8 cellular contexts compared by ENCODE assay signal in genomic region chr3:129026728-129027543, GRCh38. TPM values are rescaled to one million over a fixed set of nuclear protein-coding genes. Genes with fewer than 3 reads are reported as not detected.
DNase-seq lines count a peak whose midpoint lies in the region; ATAC-seq and TF ChIP-seq lines count a peak whose summit lies in the region.

No MANE protein-coding gene starts in this region.

- peaks cover 0 to 8% (median 3%) of the 10 kb centered on the region in 7 donors for H3K9me3 Mint-ChIP-seq in CD14-positive monocyte
- H3K9me3 Mint-ChIP-seq in activated CD4-positive, alpha-beta memory T cell treated with anti-CD3 and anti-CD28 coated beads, Interleukin-2, amount 10 ng/mL, durations not matched to agents 7 days and 5 days: no peaks in the 10 kb centered on the region

- ATAC-seq in GM19328 (IDR thresholded peaks at IDR 0.05; ENCODE audit: unreplicated experiment) (peak; percentile 100), HG03469 (IDR thresholded peaks at IDR 0.05; ENCODE audit: unreplicated experiment) (peak; percentile 90)

- peak; percentile 88 for TF ChIP-seq CTCF in CD14-positive monocyte (IDR thresholded peaks at IDR 0.05)

- peaks cover 4 to 21% (median 13%) of the 10 kb centered on the region in 3 donors for H3K27me3 Mint-ChIP-seq in CD14-positive monocyte (ENCODE audit: low read depth in 3 of 3)
- H3K27me3 Mint-ChIP-seq in activated CD4-positive, alpha-beta memory T cell treated with anti-CD3 and anti-CD28 coated beads, Interleukin-2, amount 10 ng/mL, durations not matched to agents 7 days and 5 days: peaks cover 6% of the 10 kb centered on the region

- peak overlapping the region; percentile 69 to 80 for H3K4me3 Mint-ChIP-seq in CD14-positive monocyte
- peak overlapping the region; percentile 69 for H3K4me3 Mint-ChIP-seq in activated CD4-positive, alpha-beta memory T cell treated with anti-CD3 and anti-CD28 coated beads, Interleukin-2, amount 10 ng/mL, durations not matched to agents 7 days and 5 days

- CTCF ChIA-PET in activated CD4-positive, alpha-beta memory T cell treated with anti-CD3 and anti-CD28 coated beads, Interleukin-2, amount 10 ng/mL, durations not matched to agents 7 days and 5 days (lab: Charles Lee): interaction anchor here (0.7 to 7.7 kb wide), 25 partner anchors 9 to 409 kb away, joined by 3 to 123 read pairs (median 4); partner anchors contain the start of genes ACAD9, CFAP92, COPG1 and RAB43

- POLR2A ChIA-PET in activated CD4-positive, alpha-beta memory T cell treated with anti-CD3 and anti-CD28 coated beads, Interleukin-2, amount 10 ng/mL, durations not matched to agents 7 days and 5 days (lab: Charles Lee): interaction anchor here (0.6 to 3.7 kb wide), 20 partner anchors 11 to 291 kb away, joined by 3 to 56 read pairs (median 4); partner anchors contain the start of genes CFAP92, CNBP, COPG1 and RAB43

- H3K4me1 Mint-ChIP-seq in CD14-positive monocyte: peaks cover 9% of the 10 kb centered on the region
- H3K4me1 Mint-ChIP-seq in activated CD4-positive, alpha-beta memory T cell treated with anti-CD3 and anti-CD28 coated beads, Interleukin-2, amount 10 ng/mL, durations not matched to agents 7 days and 5 days: peaks cover 14% of the 10 kb centered on the region

- peak overlapping the region in 6 of 7 donors; percentile 58 to 90 (median 68) for H3K27ac Mint-ChIP-seq in CD14-positive monocyte
- H3K27ac Mint-ChIP-seq in activated CD4-positive, alpha-beta memory T cell treated with anti-CD3 and anti-CD28 coated beads, Interleukin-2, amount 10 ng/mL, durations not matched to agents 7 days and 5 days: peak overlapping the region; percentile 70

- intact Hi-C loops in CD14-positive monocyte (cut with micrococcal nuclease): no loop called here

- DNase-seq in CD14-positive monocyte (ENCODE audit: low spot score) (peak; percentile 91), NCI-H748 (lab: John Stamatoyannopoulos, UW; ENCODE audit: unreplicated experiment) (peak; percentile 93), medulla oblongata (ENCODE audit: extremely low spot score) (peak; percentile 86)
- DNase-seq in activated CD4-positive, alpha-beta memory T cell treated with anti-CD3 and anti-CD28 coated beads, Interleukin-2, amount 10 ng/mL, durations not matched to agents 7 days and 5 days: peak; percentile 95
- peak; percentile 86 for DNase-seq in effector CD8-positive, alpha-beta T cell (lab: John Stamatoyannopoulos, UW)
- peak; percentile 80 to 89 (median 85) for DNase-seq in stimulated activated CD4-positive, alpha-beta T cell treated with anti-CD3 and anti-CD28 coated beads, TNF-alpha, amount 100 ng/mL, for 48 hours (ENCODE audit: low read depth in 3 of 3)

- no peaks in the 10 kb centered on the region for H3K36me3 Mint-ChIP-seq in CD14-positive monocyte
- H3K36me3 Mint-ChIP-seq in activated CD4-positive, alpha-beta memory T cell treated with anti-CD3 and anti-CD28 coated beads, Interleukin-2, amount 10 ng/mL, durations not matched to agents 7 days and 5 days (ENCODE audit: low read depth): no peaks in the 10 kb centered on the region

RNA-seq across cellular contexts. Expression of gene EFCC1, which starts 25.8 kb away (rescaled TPM):
- under 1 TPM; 0.11 to 0.15 TPM for polyA plus RNA-seq in CD14-positive monocyte
- total RNA-seq in activated CD4-positive, alpha-beta memory T cell treated with anti-CD3 and anti-CD28 coated beads, Interleukin-2, amount 10 ng/mL, durations not matched to agents 7 days and 5 days: not detected

RNA-seq across cellular contexts. Expression of gene CFAP92, which starts 33.1 kb away (rescaled TPM):
- under 1 TPM; 0.19 to 0.50 TPM for polyA plus RNA-seq in CD14-positive monocyte
- under 1 TPM in 1 of 2 experiments, not detected in 1; 0.15 TPM for total RNA-seq in activated CD4-positive, alpha-beta memory T cell treated with anti-CD3 and anti-CD28 coated beads, Interleukin-2, amount 10 ng/mL, durations not matched to agents 7 days and 5 days

RNA-seq across cellular contexts. Expression of gene GP9, which starts 33.6 kb away (rescaled TPM):
- polyA plus RNA-seq in CD14-positive monocyte: 1 to 10 TPM in 1 of 2 donors, under 1 TPM in 1; 0.74 to 2.7 TPM
- not detected for total RNA-seq in activated CD4-positive, alpha-beta memory T cell treated with anti-CD3 and anti-CD28 coated beads, Interleukin-2, amount 10 ng/mL, durations not matched to agents 7 days and 5 days

Comparison
In these comparisons a context has a peak if more than half of its experiments do, and no peak if none do; other contexts are left out.
1. Peak in every context shown above with its lines: DNase-seq and ATAC-seq.